12 cellular contexts compared by ENCODE assay signal in the genomic region with DNA sequence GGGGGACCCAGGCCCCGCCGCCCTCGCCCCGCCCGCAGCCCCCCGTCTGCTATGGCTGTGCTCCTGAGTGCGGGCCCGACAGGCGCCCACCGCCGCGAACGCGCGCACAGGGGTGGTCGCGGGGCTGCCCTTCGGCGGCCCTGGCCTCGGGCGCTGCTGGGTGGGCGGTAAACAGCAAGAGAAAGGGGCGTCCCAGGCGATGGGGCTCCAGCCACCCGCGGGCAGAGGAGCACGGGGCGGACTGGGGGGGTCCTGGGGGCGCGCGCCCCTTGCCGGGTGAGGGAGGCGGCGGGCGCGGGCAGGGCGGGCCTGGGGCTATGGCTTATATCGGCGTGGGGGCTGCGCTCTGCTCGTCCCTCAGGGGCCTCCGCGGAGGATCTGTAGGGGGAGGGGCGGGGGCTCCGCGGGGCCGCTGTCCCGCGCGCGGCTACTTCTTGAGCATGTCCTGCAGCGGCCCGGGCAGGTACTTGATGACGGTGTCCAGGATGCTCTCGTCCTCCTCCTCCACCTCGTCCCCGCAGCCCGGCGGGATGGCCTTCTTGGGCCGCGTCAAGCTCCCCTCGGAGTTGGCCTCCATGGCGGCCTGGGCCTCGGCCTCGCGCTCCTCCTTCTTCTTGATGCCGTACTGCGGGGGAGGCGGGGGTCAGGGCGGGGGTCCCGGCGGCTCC. TPM values are rescaled to one million over a fixed set of nuclear protein-coding genes. Genes with fewer than 3 reads are reported as not detected.
DNase-seq lines count a peak whose midpoint lies in the region; ATAC-seq, FAIRE-seq and TF ChIP-seq lines count a peak whose summit lies in the region.
"Had no signal": no experiment of that assay in that cellular context is flagged by ENCODE, and none has a peak within 500 bp of the region (broad histone marks: within the 10 kb centered on the region; RNA-seq: fewer than 3 reads in every experiment).

No MANE protein-coding gene starts in this region.

- no peak for ATAC-seq in IMR-90 (ENCODE audit: low read depth)
- no peak for ATAC-seq in thoracic aorta (ENCODE audit: insufficient number of reproducible peaks, low FRiP score, low read depth)
- ATAC-seq in HG02973 (IDR thresholded peaks at IDR 0.05; ENCODE audit: unreplicated experiment) = no peak
- no peak for ATAC-seq in natural killer cell
- ATAC-seq in GM19463 (IDR thresholded peaks at IDR 0.05; ENCODE audit: unreplicated experiment) = no peak
- ATAC-seq in GM21360 (IDR thresholded peaks at IDR 0.05; ENCODE audit: unreplicated experiment) = no peak
- ATAC-seq: natural killer cell treated with Interleukin-12 subunit alpha and Interleukin-12 subunit beta and Interleukin-15 and Interleukin-18, amount 100 ng/mL, for 72 hours had no signal

- H3K23ac ChIP-seq in IMR-90 (ENCODE audit: low read depth, low read length) = no peak overlapping the region
- H3K23ac ChIP-seq in H1 (ENCODE audit: insufficient read length) = no peak overlapping the region

- peak overlapping the region; percentile 60; the same call in 1 of the 2 replicates for H2BK12ac ChIP-seq in H1 (ENCODE audit: low read depth, low read length)

- intact Hi-C loops in IMR-90 (cut with micrococcal nuclease) (loop anchor here (10.0 kb wide), 1 partner anchor 149 kb away; a partner anchor contains a TSS), natural killer cell (cut with micrococcal nuclease) (no loop called here)

- H3K4me1 ChIP-seq in IMR-90 (ENCODE audit: control insufficient read depth, insufficient read depth, low read length) (peaks cover 5% of the 10 kb centered on the region), H1 (replicated peaks in 1 of 4; ENCODE audit: control insufficient read depth in 3 of 4, insufficient read depth in 4 of 4, low read length in 3 of 4) (peaks cover 0 to 16% (median 14%) of the 10 kb centered on the region in 4 experiments; a peak in 6 of 7 replicates), thoracic aorta (ENCODE audit: control insufficient read depth in 1 of 2, low read depth in 2 of 2) (peaks cover 13 to 23% of the 10 kb centered on the region in 2 donors)

- H3K27me3 ChIP-seq in IMR-90 (ENCODE audit: control insufficient read depth, insufficient read depth, low read length) = peaks cover 47% of the 10 kb centered on the region
- H3K27me3 ChIP-seq in H1 (replicated peaks in 1 of 4; ENCODE audit: control insufficient read depth in 3 of 4, extremely low read depth in 1 of 4, insufficient read depth in 3 of 4, low read length in 3 of 4) = peaks cover 31 to 65% (median 54%) of the 10 kb centered on the region in 4 experiments
- peaks cover 21% of the 10 kb centered on the region for H3K27me3 ChIP-seq in thoracic aorta (replicated peaks; ENCODE audit: insufficient read depth)

- H2BK15ac ChIP-seq in IMR-90 (ENCODE audit: low read depth, low read length) = no peak overlapping the region
- H2BK15ac ChIP-seq in H1 (ENCODE audit: low read length) = no peak overlapping the region

- H3K9me3 Mint-ChIP-seq in mesothelial cell of epicardium = no peaks in the 10 kb centered on the region
- H3K9me3 Mint-ChIP-seq in natural killer cell = no peaks in the 10 kb centered on the region
- H3K9me3 Mint-ChIP-seq: natural killer cell treated with Interleukin-12 subunit alpha and Interleukin-12 subunit beta and Interleukin-15 and Interleukin-18, amount 100 ng/mL, for 72 hours had no signal

- H3K27me3 Mint-ChIP-seq in mesothelial cell of epicardium (ENCODE audit: low read depth) (peaks cover 39% of the 10 kb centered on the region), natural killer cell (ENCODE audit: low read depth in 2 of 2) (peaks cover 24 to 36% of the 10 kb centered on the region in 2 donors)

- TF ChIP-seq POLR2A in IMR-90 (IDR thresholded peaks at IDR 0.05; ENCODE audit: low read depth, low read length) = no peak
- no peak for TF ChIP-seq POLR2A in H1 (IDR thresholded peaks at IDR 0.05; ENCODE audit: control extremely low read depth in 1 of 2, low read depth in 2 of 2, low read length in 2 of 2)

- H4K91ac ChIP-seq in IMR-90 (ENCODE audit: insufficient read depth, low read depth, low read length) (no peak overlapping the region), H1 (replicated peaks; ENCODE audit: insufficient read length, low read length) (no peak overlapping the region)

- FAIRE-seq in H1 (lab: Jason Lieb, UNC) = no peak

- H3K9me1 ChIP-seq in IMR-90 (ENCODE audit: insufficient read depth, low read length) = peaks cover 3% of the 10 kb centered on the region; the same call in 1 of the 2 replicates

- no peak overlapping the region for H3K4me2 ChIP-seq in IMR-90 (ENCODE audit: low read depth, low read length)
- H3K4me2 ChIP-seq in H1 (ENCODE audit: insufficient read depth in 1 of 2, low read depth in 2 of 2, low read length in 2 of 2) = peak overlapping the region; percentile 58 to 65

- no peak overlapping the region for H4K8ac ChIP-seq in IMR-90 (ENCODE audit: low read depth in 2 of 2, low read length in 2 of 2)
- H4K8ac ChIP-seq in H1 (ENCODE audit: extremely low read depth, insufficient read depth, low read length) = peak overlapping the region; percentile 80

- no peak overlapping the region for H2AK9ac ChIP-seq in IMR-90 (replicated peaks; ENCODE audit: low read depth, low read length, poor library complexity)

- H4K5ac ChIP-seq in IMR-90 (ENCODE audit: low read depth, low read length) (no peak overlapping the region), H1 (ENCODE audit: insufficient read length, low read depth, low read length) (no peak overlapping the region)

- TF ChIP-seq EP300 in H1 (IDR thresholded peaks at IDR 0.05; ENCODE audit: borderline replicate concordance in 1 of 2, low read depth in 2 of 2, low read length in 2 of 2) = no peak

- no peak overlapping the region for H2BK20ac ChIP-seq in IMR-90 (ENCODE audit: low read depth, low read length)
- H2BK20ac ChIP-seq in H1 (ENCODE audit: low read length) = no peak overlapping the region

- H3K18ac ChIP-seq in IMR-90 (ENCODE audit: low read depth, low read length) (no peak overlapping the region), H1 (ENCODE audit: extremely low read depth, low read length) (no peak overlapping the region)

- H2BK120ac ChIP-seq in IMR-90 (ENCODE audit: low read depth, low read length) (no peak overlapping the region), H1 (replicated peaks; ENCODE audit: low read depth, low read length) (no peak overlapping the region)

- WGBS in IMR-90 (ENCODE audit: extremely low coverage in 2 of 2, insufficient read length in 1 of 2), 2 experiments = 15% methylated on average over 21 of the region's 72 CpGs; no CpG with 5 or more reads in 1 of the 2 experiments
- 7% methylated on average over 24 of the region's 72 CpGs; no CpG with 5 or more reads in 1 of the 2 experiments for WGBS in H1 (ENCODE audit: extremely low coverage in 1 of 2, insufficient coverage in 1 of 2, insufficient read length in 1 of 2, insufficient replicate concordance in 2 of 2, low coverage in 1 of 2, low lambda C conversion rate in 2 of 2, missing lambda C conversion rate in 1 of 2), 2 experiments

- POLR2A ChIA-PET in IMR-90 (lab: Charles Lee; ENCODE audit: unreplicated experiment) (no interaction called here), H1 (lab: Charles Lee; ENCODE audit: partially characterized antibody) (no interaction called here)

- peaks cover 5% of the 10 kb centered on the region for H3K23me2 ChIP-seq in H1 (ENCODE audit: low read depth, low read length)

- H2BK5ac ChIP-seq in IMR-90 (ENCODE audit: low read depth, low read length, poor library complexity, severe bottlenecking) (no peak overlapping the region), H1 (ENCODE audit: low read depth, low read length) (peak overlapping the region; percentile 35; the same call in 1 of the 2 replicates)

- H3K36me3 Mint-ChIP-seq in mesothelial cell of epicardium (no peaks in the 10 kb centered on the region), natural killer cell (no peaks in the 10 kb centered on the region)
- H3K36me3 Mint-ChIP-seq: immature natural killer cell; natural killer cell treated with Interleukin-12 subunit alpha and Interleukin-12 subunit beta and Interleukin-15 and Interleukin-18, amount 100 ng/mL, for 72 hours had no signal

- no peak overlapping the region for H2AK5ac ChIP-seq in IMR-90 (ENCODE audit: low read depth, low read length)
- H2AK5ac ChIP-seq in H1 (ENCODE audit: low read depth, low read length) = no peak overlapping the region

- H3K4ac ChIP-seq in IMR-90 (ENCODE audit: low read depth, low read length) (no peak overlapping the region), H1 (replicated peaks; ENCODE audit: insufficient read length, low read depth, low read length) (no peak overlapping the region)

- H3K27ac ChIP-seq in IMR-90 (ENCODE audit: insufficient read depth, low read length) (no peak overlapping the region), H1 (ENCODE audit: low read depth, low read length) (no peak overlapping the region), thoracic aorta (peak overlapping the region; percentile 14 to 17)
- H3K27ac ChIP-seq: C4-2B had no signal

- CTCF ChIA-PET in IMR-90 (lab: Yijun Ruan, JAX) (no interaction called here), H1 (lab: Charles Lee; ENCODE audit: partially characterized antibody) (interaction anchor here (0.9 to 2.0 kb wide), 5 partner anchors 9 to 219 kb away, joined by 3 to 6 read pairs (median 4); no protein-coding TSS in a partner anchor)

- H3K9ac ChIP-seq in IMR-90 (ENCODE audit: low read depth, low read length) (no peak overlapping the region), H1 (replicated peaks in 1 of 4; ENCODE audit: extremely low read depth in 1 of 4, low read depth in 3 of 4, low read length in 3 of 4) (no peak overlapping the region)

- H3K4me3 ChIP-seq in IMR-90 (ENCODE audit: insufficient read depth, low read depth, low read length) (no peak overlapping the region), H1 (ENCODE audit: extremely low read depth in 1 of 4, insufficient read depth in 2 of 4, low read depth in 3 of 4, low read length in 4 of 4) (peak overlapping the region in 1 of 4 experiments; percentile 55; a peak in 4 of 8 replicates), thoracic aorta (peak overlapping the region; percentile 63)

- peak overlapping the region; percentile 58 for H3K4me3 Mint-ChIP-seq in mesothelial cell of epicardium
- no peak overlapping the region for H3K4me3 Mint-ChIP-seq in natural killer cell

- H4K20me1 ChIP-seq in IMR-90 (ENCODE audit: insufficient read depth, low read length) (no peaks in the 10 kb centered on the region; the same call in 1 of the 2 replicates), H1 (replicated peaks in 1 of 2; ENCODE audit: control insufficient read depth in 1 of 2, insufficient read depth in 2 of 2, low read length in 2 of 2) (peaks cover 0 to 3% of the 10 kb centered on the region in 2 experiments)

- in situ Hi-C loops in IMR-90 (cut with MboI; ENCODE audit: low sequenced_read_pairs) = no loop called here

- H3K9me3 ChIP-seq in IMR-90 (ENCODE audit: control insufficient read depth, insufficient read depth, low read length) (no peaks in the 10 kb centered on the region), H1 (ENCODE audit: insufficient read depth in 2 of 2, low read depth in 1 of 2, low read length in 1 of 2) (no peaks in the 10 kb centered on the region), thoracic aorta (no peaks in the 10 kb centered on the region)

- TF ChIP-seq RAD21 in IMR-90 (IDR thresholded peaks at IDR 0.05; ENCODE audit: low read length) (no peak), H1 (IDR thresholded peaks at IDR 0.05 in 1 of 2, conservative IDR thresholded peaks at IDR 0.05 in 1 of 2; ENCODE audit: low read depth in 2 of 2, low read length in 2 of 2) (no peak)

- dilution Hi-C loops in IMR-90 (cut with HindIII; ENCODE audit: low sequenced_read_pairs, unreplicated experiment) = no loop called here

- TF ChIP-seq CTCF in IMR-90 (conservative IDR thresholded peaks at IDR 0.05; ENCODE audit: low read depth, low read length) = no peak
- no peak for TF ChIP-seq CTCF in H1 (IDR thresholded peaks at IDR 0.05; ENCODE audit: control extremely low read depth in 1 of 3, insufficient read depth in 1 of 3, low read depth in 1 of 3, low read length in 3 of 3)
- no peak for TF ChIP-seq CTCF in mesothelial cell of epicardium (IDR thresholded peaks at IDR 0.05; ENCODE audit: unreplicated experiment)
- no peak for TF ChIP-seq CTCF in thoracic aorta (IDR thresholded peaks at IDR 0.05)
- no peak for TF ChIP-seq CTCF in natural killer cell (IDR thresholded peaks at IDR 0.05)

- H2AFZ ChIP-seq in IMR-90 (replicated peaks; ENCODE audit: low read length, poor library complexity) (peak overlapping the region; percentile 32), H1 (ENCODE audit: low read length) (no peak overlapping the region)

- H3K79me2 ChIP-seq in H1 (ENCODE audit: control insufficient read depth in 1 of 2, insufficient read depth in 2 of 2, low read length in 2 of 2) = peaks cover under 1 to 2% of the 10 kb centered on the region in 2 experiments; a peak in 2 of 4 replicates

- DNase-seq in IMR-90 (no peak), H1 (ENCODE audit: low read depth in 1 of 2, low spot score in 2 of 2) (no peak), mesothelial cell of epicardium (ENCODE audit: low spot score in 2 of 2, unreplicated experiment in 2 of 2) (no peak), thoracic aorta (ENCODE audit: low spot score) (no peak), natural killer cell (no peak)
- DNase-seq: activated CD4-positive, alpha-beta T cell treated with anti-CD3 and anti-CD28 coated beads for 4 hours; immature natural killer cell had no signal

- H3K56ac ChIP-seq in IMR-90 (ENCODE audit: extremely low read depth, insufficient read depth, low read length) (no peak overlapping the region), H1 (replicated peaks; ENCODE audit: insufficient read length, low read depth, low read length) (no peak overlapping the region)

- BruUV-seq in IMR-90 (replicated peaks; lab: Mats Ljungman, UMichigan) = no TSS peak

- H3K27ac Mint-ChIP-seq in mesothelial cell of epicardium = no peak overlapping the region
- no peak overlapping the region for H3K27ac Mint-ChIP-seq in natural killer cell
- H3K27ac Mint-ChIP-seq: immature natural killer cell; natural killer cell treated with Interleukin-12 subunit alpha and Interleukin-12 subunit beta and Interleukin-15 and Interleukin-18, amount 100 ng/mL, for 72 hours had no signal

- H3K14ac ChIP-seq in IMR-90 (replicated peaks; ENCODE audit: low read depth, low read length) (no peak overlapping the region), H1 (ENCODE audit: insufficient read length) (no peak overlapping the region)

- H3K36me3 ChIP-seq in IMR-90 (ENCODE audit: control insufficient read depth, insufficient read depth, low read length) (no peaks in the 10 kb centered on the region), H1 (ENCODE audit: control insufficient read depth in 2 of 4, insufficient read depth in 4 of 4, low read length in 3 of 4) (no peaks in the 10 kb centered on the region), thoracic aorta (no peaks in the 10 kb centered on the region)

- H3K4me1 Mint-ChIP-seq in mesothelial cell of epicardium (peaks cover 29% of the 10 kb centered on the region), natural killer cell (peaks cover 12 to 27% of the 10 kb centered on the region in 2 donors)

- 0 out of 4 replicates have a peak, but pooled peaks cover 0 to 3% of the 10 kb centered on the region in 2 experiments for H3K79me1 ChIP-seq in IMR-90 (ENCODE audit: low read depth in 1 of 2, low read length in 2 of 2)
- H3K79me1 ChIP-seq in H1 (ENCODE audit: low read depth, low read length) = no peaks in the 10 kb centered on the region

RNA-seq across cellular contexts. Expression of a gene that starts 39.7 kb away (rescaled TPM):
- total RNA-seq in IMR-90 (2012; rRNA removed) (not detected in 2 replicates), mesothelial cell of epicardium (4.5 to 4.7 TPM (median 4.6 TPM) in 3 replicates), thoracic aorta (1 to 10 TPM in 1 of 2 donors, under 1 TPM in 1; 0.85 to 1.2 TPM), natural killer cell (not detected)
- polyA plus RNA-seq in IMR-90 (2012; rRNA removed) (0.05 and 0.06 TPM in 2 replicates), H1 (2011; rRNA removed) (0.32 and 1.3 TPM in 2 replicates)
- polyA plus RNA-seq in IMR-90 (2012; cell fraction: cytosol; rRNA removed) = 0.05 and 0.13 TPM in 2 replicates
- 0.25 and 0.30 TPM in 2 replicates for polyA plus RNA-seq in IMR-90 (2012; cell fraction: nucleus; rRNA removed; ENCODE audit: low replicate concordance)
- 0.56 and 0.67 TPM in 2 replicates for total RNA-seq in H1 (2021; fragmentation: NEBNext Ultra II Directional; extraction: Animal tissue kit (Norgen Biotek cat#: 25700))
- polyA plus RNA-seq in H1 (2011; cell fraction: cytosol; rRNA removed) = 0.35 TPM
- polyA plus RNA-seq in H1 (2011; cell fraction: nucleus; rRNA removed) = 3.7 TPM
- polyA plus RNA-seq in H1 (2012, experiment 1 of 2) = 0.76 to 1.5 TPM (median 1.1 TPM) in 4 replicates
- 0.46 TPM for polyA plus RNA-seq in H1 (2012, experiment 2 of 2)
- polyA plus RNA-seq in H1 (2013, experiment 1 of 2) = 0.63 TPM
- polyA plus RNA-seq in H1 (2013, experiment 2 of 2) = 0.74 TPM
- polyA minus RNA-seq in H1 (2011; rRNA and poly(A)+ RNA removed) = 0.07 TPM in 1 of 2 replicates, not detected in the other
- not detected for polyA minus RNA-seq in H1 (2011; cell fraction: cytosol; rRNA and poly(A)+ RNA removed)
- polyA minus RNA-seq in H1 (2011; cell fraction: nucleus; rRNA and poly(A)+ RNA removed) = not detected
- total RNA-seq: natural killer cell treated with Interleukin-12 subunit alpha and Interleukin-12 subunit beta and Interleukin-15 and Interleukin-18, amount 100 ng/mL, for 72 hours had no signal
- polyA plus RNA-seq: immature natural killer cell had no signal

Comparison
In these comparisons a context has a peak if more than half of its experiments do, and no peak if none do; other contexts are left out.
1. H3K27ac ChIP-seq: peak in thoracic aorta (2 of 2); none in IMR-90 (single experiment) and H1 (single experiment).